ENCODE assay signal across 15 cellular contexts in genomic region chr11:67434395-67434881, GRCh38. TPM values are rescaled to one million over a fixed set of nuclear protein-coding genes. Genes with fewer than 3 reads are reported as not detected.
DNase-seq lines count a peak whose midpoint lies in the region; ATAC-seq and TF ChIP-seq lines count a peak whose summit lies in the region.
"Had no signal": no experiment of that assay in that cellular context is flagged by ENCODE, and none has a peak within 500 bp of the region (broad histone marks: within the 10 kb centered on the region; RNA-seq: fewer than 3 reads in every experiment).

No MANE protein-coding gene starts in this region.

- DNase-seq in activated CD4-positive, alpha-beta T cell treated with anti-CD3 and anti-CD28 coated beads, Interleukin-2, amount 10 ng/mL, durations not matched to agents 7 days and 5 days: no peak
- DNase-seq in activated CD4-positive, alpha-beta T cell treated with anti-CD3 and anti-CD28 coated beads for 48 hours: no peak
- DNase-seq in Karpas-422 (peak; percentile 73), omental fat pad (ENCODE audit: low spot score) (no peak), NCI-H345 treated with DMSO at 0.1 percent for 48 hours (lab: John Stamatoyannopoulos, UW; ENCODE audit: unreplicated experiment) (no peak)
- no peak for DNase-seq in activated naive CD4-positive, alpha-beta T cell treated with anti-CD3 and anti-CD28 coated beads, Interleukin-2, amount 10 ng/mL, durations not matched to agents 7 days and 5 days
- DNase-seq in stimulated activated CD8-positive, alpha-beta memory T cell treated with anti-CD3 and anti-CD28 coated beads, Interleukin-4, amount 100 ng/mL, for 48 hours: peak; percentile 66
- DNase-seq in activated CD4-positive, CD25-positive, alpha-beta regulatory T cell treated with anti-CD3 and anti-CD28 coated beads, Interleukin-2, amount 50 U/mL, for 72 hours: no peak
- DNase-seq: central memory CD4-positive, alpha-beta T cell; H9; heart left ventricle; MM.1S had no signal

- H3K27me3 ChIP-seq in Karpas-422 (ENCODE audit: low read length): no peaks in the 10 kb centered on the region
- H3K27me3 ChIP-seq: heart left ventricle had no signal

- peak overlapping the region; percentile 73 for H3K4me2 ChIP-seq in Karpas-422 (ENCODE audit: low read depth, low read length, poor library complexity, severe bottlenecking)
- H3K4me2 ChIP-seq: A549 had no signal

- no peak for TF ChIP-seq CTCF in omental fat pad (IDR thresholded peaks at IDR 0.05)

- peaks cover 63% of the 10 kb centered on the region for H3K36me3 Mint-ChIP-seq in activated CD4-positive, alpha-beta T cell treated with anti-CD3 and anti-CD28 coated beads, Interleukin-2, amount 10 ng/mL, durations not matched to agents 7 days and 5 days (ENCODE audit: low read depth)
- H3K36me3 Mint-ChIP-seq in activated naive CD4-positive, alpha-beta T cell treated with anti-CD3 and anti-CD28 coated beads, Interleukin-2, amount 10 ng/mL, durations not matched to agents 7 days and 5 days: peaks cover 46% of the 10 kb centered on the region

- no peak overlapping the region for H2AFZ ChIP-seq in Karpas-422 (ENCODE audit: low read length)

- H3K9me3 ChIP-seq in Karpas-422 (ENCODE audit: low read length): no peaks in the 10 kb centered on the region
- H3K9me3 ChIP-seq: A549, heart left ventricle had no signal

- H3K9me3 Mint-ChIP-seq in activated CD4-positive, alpha-beta T cell treated with anti-CD3 and anti-CD28 coated beads, Interleukin-2, amount 10 ng/mL, durations not matched to agents 7 days and 5 days: no peaks in the 10 kb centered on the region
- no peaks in the 10 kb centered on the region for H3K9me3 Mint-ChIP-seq in activated naive CD4-positive, alpha-beta T cell treated with anti-CD3 and anti-CD28 coated beads, Interleukin-2, amount 10 ng/mL, durations not matched to agents 7 days and 5 days
- H3K9me3 Mint-ChIP-seq: H9, nephron had no signal

- peaks cover 7% of the 10 kb centered on the region; the same call in 1 of the 2 replicates for H4K20me1 ChIP-seq in Karpas-422 (ENCODE audit: insufficient read depth, low read depth, low read length)

- no peaks in the 10 kb centered on the region for H3K27me3 Mint-ChIP-seq in activated CD4-positive, alpha-beta T cell treated with anti-CD3 and anti-CD28 coated beads, Interleukin-2, amount 10 ng/mL, durations not matched to agents 7 days and 5 days
- peaks cover 4% of the 10 kb centered on the region for H3K27me3 Mint-ChIP-seq in activated naive CD4-positive, alpha-beta T cell treated with anti-CD3 and anti-CD28 coated beads, Interleukin-2, amount 10 ng/mL, durations not matched to agents 7 days and 5 days

- peaks cover 5% of the 10 kb centered on the region; the same call in 1 of the 2 replicates for H3K36me3 ChIP-seq in Karpas-422 (ENCODE audit: insufficient read depth, low read length)

- H3K27ac ChIP-seq in Karpas-422 (ENCODE audit: low read length): peak overlapping the region; percentile 100

- POLR2A ChIA-PET in activated CD4-positive, alpha-beta T cell treated with anti-CD3 and anti-CD28 coated beads, Interleukin-2, amount 10 ng/mL, durations not matched to agents 7 days and 5 days (lab: Charles Lee): no interaction called here

- H3K27ac Mint-ChIP-seq in activated CD4-positive, alpha-beta T cell treated with anti-CD3 and anti-CD28 coated beads, Interleukin-2, amount 10 ng/mL, durations not matched to agents 7 days and 5 days: peak overlapping the region; percentile 64
- peak overlapping the region; percentile 75 for H3K27ac Mint-ChIP-seq in activated naive CD4-positive, alpha-beta T cell treated with anti-CD3 and anti-CD28 coated beads, Interleukin-2, amount 10 ng/mL, durations not matched to agents 7 days and 5 days
- H3K27ac Mint-ChIP-seq: nephron had no signal

- CTCF ChIA-PET in activated CD4-positive, alpha-beta T cell treated with anti-CD3 and anti-CD28 coated beads, Interleukin-2, amount 10 ng/mL, durations not matched to agents 7 days and 5 days (lab: Charles Lee): interaction anchor here (0.7 to 2.1 kb wide), 4 partner anchors 21 to 37 kb away, joined by 3 to 5 read pairs (median 3); partner anchors contain the start of gene TBC1D10C
- CTCF ChIA-PET in activated naive CD4-positive, alpha-beta T cell treated with anti-CD3 and anti-CD28 coated beads, Interleukin-2, amount 10 ng/mL, durations not matched to agents 7 days and 5 days (lab: Charles Lee): no interaction called here

- H3K4me3 Mint-ChIP-seq in activated CD4-positive, alpha-beta T cell treated with anti-CD3 and anti-CD28 coated beads, Interleukin-2, amount 10 ng/mL, durations not matched to agents 7 days and 5 days: peak overlapping the region; percentile 38
- H3K4me3 Mint-ChIP-seq in activated naive CD4-positive, alpha-beta T cell treated with anti-CD3 and anti-CD28 coated beads, Interleukin-2, amount 10 ng/mL, durations not matched to agents 7 days and 5 days: peak overlapping the region; percentile 37
- H3K4me3 Mint-ChIP-seq: H9, nephron had no signal

- ATAC-seq in omental fat pad (ENCODE audit: low FRiP score): no peak
- ATAC-seq: A549, heart left ventricle had no signal

- H3K4me3 ChIP-seq in Karpas-422 (ENCODE audit: low read length): peak overlapping the region; percentile 86; the same call in 1 of the 2 replicates
- H3K4me3 ChIP-seq: A549 had no signal

- H3K9ac ChIP-seq in Karpas-422 (ENCODE audit: low read length): peak overlapping the region; percentile 95

- peaks cover 58% of the 10 kb centered on the region for H3K4me1 Mint-ChIP-seq in activated CD4-positive, alpha-beta T cell treated with anti-CD3 and anti-CD28 coated beads, Interleukin-2, amount 10 ng/mL, durations not matched to agents 7 days and 5 days
- H3K4me1 Mint-ChIP-seq in activated naive CD4-positive, alpha-beta T cell treated with anti-CD3 and anti-CD28 coated beads, Interleukin-2, amount 10 ng/mL, durations not matched to agents 7 days and 5 days: peaks cover 58% of the 10 kb centered on the region

- peaks cover 28% of the 10 kb centered on the region for H3K79me2 ChIP-seq in Karpas-422 (ENCODE audit: low read length)

- H3K4me1 ChIP-seq in Karpas-422 (ENCODE audit: low read length): peaks cover 66% of the 10 kb centered on the region

- H3K9me2 ChIP-seq in Karpas-422 (replicated peaks; ENCODE audit: insufficient read depth, low read length): no peaks in the 10 kb centered on the region

RNA-seq across cellular contexts. Expression of gene PTPRCAP, which starts 3.0 kb away (rescaled TPM):
- total RNA-seq in activated CD4-positive, alpha-beta T cell treated with anti-CD3 and anti-CD28 coated beads, Interleukin-2, amount 10 ng/mL, durations not matched to agents 7 days and 5 days: 100 to 1,000 TPM; 328 to 389 TPM
- 161 and 348 TPM in 2 replicates for total RNA-seq in Karpas-422 (2014; rRNA removed; shearing (Covaris generic); ENCODE audit: low replicate concordance)
- total RNA-seq in omental fat pad: 1 to 10 TPM; 5.5 to 6.7 (median 6.3) TPM

RNA-seq across cellular contexts. Expression of gene RPS6KB2, which starts 6.1 kb away (rescaled TPM):
- total RNA-seq in activated CD4-positive, alpha-beta T cell treated with anti-CD3 and anti-CD28 coated beads, Interleukin-2, amount 10 ng/mL, durations not matched to agents 7 days and 5 days: 10 to 100 TPM; 57.5 to 68.1 TPM
- 48.9 and 83.6 TPM in 2 replicates for total RNA-seq in Karpas-422 (2014; rRNA removed; shearing (Covaris generic); ENCODE audit: low replicate concordance)
- total RNA-seq in omental fat pad: 10 to 100 TPM; 27.4 to 45.0 (median 30.7) TPM

RNA-seq across cellular contexts. Expression of gene CORO1B, which starts 8.8 kb away (rescaled TPM):
- total RNA-seq in activated CD4-positive, alpha-beta T cell treated with anti-CD3 and anti-CD28 coated beads, Interleukin-2, amount 10 ng/mL, durations not matched to agents 7 days and 5 days: 100 to 1,000 TPM; 191 to 252 TPM
- 15.5 and 40.6 TPM in 2 replicates for total RNA-seq in Karpas-422 (2014; rRNA removed; shearing (Covaris generic); ENCODE audit: low replicate concordance)
- total RNA-seq in omental fat pad: 10 to 100 TPM; 55.9 to 70.9 (median 63.9) TPM

RNA-seq across cellular contexts. Expression of gene GPR152, which starts 18.1 kb away (rescaled TPM):
- not detected for total RNA-seq in activated CD4-positive, alpha-beta T cell treated with anti-CD3 and anti-CD28 coated beads, Interleukin-2, amount 10 ng/mL, durations not matched to agents 7 days and 5 days
- total RNA-seq in Karpas-422 (2014; rRNA removed; shearing (Covaris generic); ENCODE audit: low replicate concordance): not detected in 2 replicates
- total RNA-seq in omental fat pad: not detected
- total RNA-seq: H9, heart left ventricle, urinary bladder had no signal

RNA-seq across cellular contexts. Expression of gene CARNS1, which starts 19.0 kb away (rescaled TPM):
- total RNA-seq in activated CD4-positive, alpha-beta T cell treated with anti-CD3 and anti-CD28 coated beads, Interleukin-2, amount 10 ng/mL, durations not matched to agents 7 days and 5 days: 1 to 10 TPM; 1.2 to 1.9 TPM
- 0.18 TPM in 1 of 2 replicates, not detected in the other for total RNA-seq in Karpas-422 (2014; rRNA removed; shearing (Covaris generic); ENCODE audit: low replicate concordance)
- total RNA-seq in omental fat pad: 10 to 100 TPM in 1 of 4 donors, 1 to 10 TPM in 2, under 1 TPM in 1; 0.47 to 42.6 (median 7.5) TPM

Comparison
In these comparisons a context has a peak if more than half of its experiments do, and no peak if none do; other contexts are left out.
1. DNase-seq: peak in Karpas-422 (single experiment) and stimulated activated CD8-positive, alpha-beta memory T cell treated with anti-CD3 and anti-CD28 coated beads, Interleukin-4, amount 100 ng/mL, for 48 hours (single experiment); none in activated CD4-positive, alpha-beta T cell treated with anti-CD3 and anti-CD28 coated beads, Interleukin-2, amount 10 ng/mL, durations not matched to agents 7 days and 5 days (single experiment), activated CD4-positive, alpha-beta T cell treated with anti-CD3 and anti-CD28 coated beads for 48 hours (single experiment), activated naive CD4-positive, alpha-beta T cell treated with anti-CD3 and anti-CD28 coated beads, Interleukin-2, amount 10 ng/mL, durations not matched to agents 7 days and 5 days (single experiment), omental fat pad (single experiment), activated CD4-positive, CD25-positive, alpha-beta regulatory T cell treated with anti-CD3 and anti-CD28 coated beads, Interleukin-2, amount 50 U/mL, for 72 hours (single experiment) and NCI-H345 treated with DMSO at 0.1 percent for 48 hours (single experiment).
2. RNA of gene PTPRCAP, which starts 3.0 kb away (total RNA-seq): 328 to 389 TPM in activated CD4-positive, alpha-beta T cell treated with anti-CD3 and anti-CD28 coated beads, Interleukin-2, amount 10 ng/mL, durations not matched to agents 7 days and 5 days and 161 to 348 TPM in Karpas-422; 5.5 to 6.7 TPM in omental fat pad; every median in the first group is over 10 times any median in the second.